22 cellular contexts compared by ENCODE assay signal in genomic region chr2:109557309-109557708, GRCh38. TPM values are rescaled to one million over a fixed set of nuclear protein-coding genes. Genes with fewer than 3 reads are reported as not detected.
A peak's percentile ranks its signal among the peaks of the same experiment; 100 is the strongest.
DNase-seq lines count a peak whose midpoint lies in the region; ATAC-seq, FAIRE-seq and TF ChIP-seq lines count a peak whose summit lies in the region.
"Had no signal": no experiment of that assay in that cellular context is flagged by ENCODE, and none has a peak within 500 bp of the region (broad histone marks: within the 10 kb centered on the region; RNA-seq: fewer than 3 reads in every experiment).

No MANE protein-coding gene starts in this region.

- CTCF ChIA-PET in PC-3 (lab: Charles Lee) = no interaction called here

- 48 to 70% methylated on average over 1 of the region's 1 CpG for WGBS in esophagus squamous epithelium, 2 donors
- WGBS in liver = 57% methylated on average over 1 of the region's 1 CpG

- FAIRE-seq in kidney (lab: Jason Lieb, UNC) = no peak
- FAIRE-seq: GM12878, GM19239, H54 had no signal

- H3F3A ChIP-seq in PC-3 (ENCODE audit: low read length, unreplicated experiment) = no peaks in the 10 kb centered on the region

- H3K27ac ChIP-seq in PC-3 (ENCODE audit: low read length) = peak overlapping the region; percentile 94
- H3K27ac ChIP-seq in esophagus squamous epithelium = peak overlapping the region in 3 of 4 donors; percentile 60 to 81 (median 81)
- no peak overlapping the region for H3K27ac ChIP-seq in liver (ENCODE audit: low read depth in 1 of 2, low read length in 2 of 2)
- no peak overlapping the region for H3K27ac ChIP-seq in kidney (ENCODE audit: low read depth in 2 of 2, low read length in 2 of 2)
- H3K27ac ChIP-seq: HL-60 had no signal

- H3K27me3 ChIP-seq in PC-3 (ENCODE audit: low read length) (no peaks in the 10 kb centered on the region), esophagus squamous epithelium (no peaks in the 10 kb centered on the region), liver (ENCODE audit: control insufficient read depth in 4 of 4, insufficient read depth in 4 of 4, low read length in 3 of 4) (no peaks in the 10 kb centered on the region)
- H3K27me3 ChIP-seq: BE2C had no signal

- intact Hi-C loops in PC-3 (cut with micrococcal nuclease) (no loop called here), esophagus squamous epithelium (cut with DNase I) (no loop called here), kidney (cut with DNase I) (no loop called here)

- 0 out of 2 replicates have a peak, but pooled peaks cover 5% of the 10 kb centered on the region for H3K36me3 ChIP-seq in PC-3 (ENCODE audit: low read depth, low read length)
- H3K36me3 ChIP-seq in esophagus squamous epithelium = peaks cover 0 to 45% (median under 1%) of the 10 kb centered on the region in 3 donors
- peaks cover 0 to 15% (median 7%) of the 10 kb centered on the region in 4 donors for H3K36me3 ChIP-seq in liver (ENCODE audit: control insufficient read depth in 4 of 4, insufficient read depth in 3 of 4, low read depth in 1 of 4, low read length in 3 of 4)
- H3K36me3 ChIP-seq in kidney (ENCODE audit: control insufficient read depth in 1 of 2, insufficient read depth in 2 of 2, low read length in 2 of 2) = peaks cover 0 to 5% of the 10 kb centered on the region in 2 donors
- H3K36me3 ChIP-seq: BE2C had no signal

- H3K79me2 ChIP-seq in PC-3 (ENCODE audit: low read length) = no peaks in the 10 kb centered on the region

- H3K4me1 ChIP-seq in PC-3 (ENCODE audit: insufficient read depth, low read length) (peaks cover 55% of the 10 kb centered on the region), esophagus squamous epithelium (peaks cover 3 to 59% (median 16%) of the 10 kb centered on the region in 3 donors), liver (ENCODE audit: control insufficient read depth in 4 of 4, insufficient read depth in 4 of 4, low read length in 3 of 4) (peaks cover 0 to 12% (median 3%) of the 10 kb centered on the region in 4 donors), kidney (ENCODE audit: control insufficient read depth in 1 of 2, insufficient read depth in 1 of 2, low read depth in 1 of 2, low read length in 2 of 2) (peaks cover 0 to 9% of the 10 kb centered on the region in 2 donors)
- H3K4me1 ChIP-seq: BE2C had no signal

- H3K9ac ChIP-seq in PC-3 (ENCODE audit: low read length) (peak overlapping the region; percentile 78; the same call in 1 of the 2 replicates), liver (ENCODE audit: low read depth in 1 of 2, low read length in 2 of 2) (no peak overlapping the region), kidney (ENCODE audit: low read length in 2 of 2) (no peak overlapping the region)

- no peaks in the 10 kb centered on the region for H3K9me2 ChIP-seq in PC-3 (replicated peaks; ENCODE audit: low read length)

- no peak overlapping the region for H2AFZ ChIP-seq in PC-3 (ENCODE audit: low read length)
- H2AFZ ChIP-seq: GM23338 had no signal

- H3K9me3 ChIP-seq in PC-3 (ENCODE audit: low read length) (no peaks in the 10 kb centered on the region), esophagus squamous epithelium (no peaks in the 10 kb centered on the region), liver (ENCODE audit: control insufficient read depth in 4 of 4, low read length in 3 of 4) (no peaks in the 10 kb centered on the region), kidney (ENCODE audit: control insufficient read depth in 1 of 2, low read length in 2 of 2) (no peaks in the 10 kb centered on the region)
- H3K9me3 ChIP-seq: BE2C had no signal

- H3K4me3 ChIP-seq in PC-3 (ENCODE audit: low read length) = no peak overlapping the region
- no peak overlapping the region for H3K4me3 ChIP-seq in esophagus squamous epithelium
- no peak overlapping the region for H3K4me3 ChIP-seq in liver (ENCODE audit: low read depth in 1 of 3, low read length in 3 of 3)
- H3K4me3 ChIP-seq in kidney (ENCODE audit: low read length in 2 of 2) = no peak overlapping the region
- H3K4me3 ChIP-seq: GM12878, GM23338 had no signal

- no TSS peak for BruUV-seq in PC-3 (replicated peaks; lab: Mats Ljungman, UMichigan)

- peak in 1 of 2 donors; percentile 9 for TF ChIP-seq RAD21 in liver (IDR thresholded peaks at IDR 0.05)

- no peak for TF ChIP-seq POLR2A in esophagus squamous epithelium (IDR thresholded peaks at IDR 0.05)

- POLR2A ChIA-PET in PC-3 (lab: Charles Lee; ENCODE audit: unreplicated experiment) = no interaction called here

- ATAC-seq in PC-3 (no peak), GM19452 (IDR thresholded peaks at IDR 0.05; ENCODE audit: unreplicated experiment) (no peak), GM21529 (IDR thresholded peaks at IDR 0.05; ENCODE audit: unreplicated experiment) (no peak)
- ATAC-seq: GM12878, GM23338 had no signal

- no peaks in the 10 kb centered on the region for H4K20me1 ChIP-seq in PC-3 (ENCODE audit: low read length)

- no peak for DNase-seq in PC-3
- DNase-seq in esophagus squamous epithelium (lab: John Stamatoyannopoulos, UW) = no peak
- no peak for DNase-seq in kidney
- DNase-seq: ACHN; BE2C; C1 segment of cervical spinal cord; CD4-positive, CD25-positive, alpha-beta regulatory T cell; CD8-positive, alpha-beta memory T cell; COR-L47; DMS 273 treated with DMSO at 0.1 percent for 48 hours; DND-41; EL; HCEC 1CT; IMR-90 had no signal

- no peak overlapping the region for H3K4me2 ChIP-seq in PC-3 (ENCODE audit: low read length)
- H3K4me2 ChIP-seq: GM23338 had no signal

- TF ChIP-seq CTCF in PC-3 (conservative IDR thresholded peaks at IDR 0.05; ENCODE audit: low read depth, low read length) (no peak), esophagus squamous epithelium (IDR thresholded peaks at IDR 0.05) (no peak), liver (IDR thresholded peaks at IDR 0.05; ENCODE audit: low read depth, low read length, missing input control) (no peak), kidney (IDR thresholded peaks at IDR 0.05; ENCODE audit: borderline replicate concordance, extremely low read depth, insufficient read depth) (no peak)

TF ChIP-seq in liver, 16 proteins besides CTCF, POLR2A, EP300 and RAD21 (continues in another document):
- TF ChIP-seq FOXA2 (IDR thresholded peaks at IDR 0.05) (no peak), FOXA1 (IDR thresholded peaks at IDR 0.05) (no peak), TAF1 (conservative IDR thresholded peaks at IDR 0.05) (no peak), EGR1 (IDR thresholded peaks at IDR 0.05; ENCODE audit: low read depth in 2 of 2) (no peak), GABPA (IDR thresholded peaks at IDR 0.05 in 1 of 2, conservative IDR thresholded peaks at IDR 0.05 in 1 of 2) (no peak), RXRA (IDR thresholded peaks at IDR 0.05) (peak; percentile 17 to 22), SP1 (IDR thresholded peaks at IDR 0.05) (peak; percentile 46), HNF4G (IDR thresholded peaks at IDR 0.05) (peak; percentile 37), HNF4A (conservative IDR thresholded peaks at IDR 0.05) (peak; percentile 88 to 89), NR2F2 (IDR thresholded peaks at IDR 0.05) (no peak), JUND (IDR thresholded peaks at IDR 0.05) (no peak), YY1 (IDR thresholded peaks at IDR 0.05) (peak; percentile 29)
- TF ChIP-seq, protein P1, sequence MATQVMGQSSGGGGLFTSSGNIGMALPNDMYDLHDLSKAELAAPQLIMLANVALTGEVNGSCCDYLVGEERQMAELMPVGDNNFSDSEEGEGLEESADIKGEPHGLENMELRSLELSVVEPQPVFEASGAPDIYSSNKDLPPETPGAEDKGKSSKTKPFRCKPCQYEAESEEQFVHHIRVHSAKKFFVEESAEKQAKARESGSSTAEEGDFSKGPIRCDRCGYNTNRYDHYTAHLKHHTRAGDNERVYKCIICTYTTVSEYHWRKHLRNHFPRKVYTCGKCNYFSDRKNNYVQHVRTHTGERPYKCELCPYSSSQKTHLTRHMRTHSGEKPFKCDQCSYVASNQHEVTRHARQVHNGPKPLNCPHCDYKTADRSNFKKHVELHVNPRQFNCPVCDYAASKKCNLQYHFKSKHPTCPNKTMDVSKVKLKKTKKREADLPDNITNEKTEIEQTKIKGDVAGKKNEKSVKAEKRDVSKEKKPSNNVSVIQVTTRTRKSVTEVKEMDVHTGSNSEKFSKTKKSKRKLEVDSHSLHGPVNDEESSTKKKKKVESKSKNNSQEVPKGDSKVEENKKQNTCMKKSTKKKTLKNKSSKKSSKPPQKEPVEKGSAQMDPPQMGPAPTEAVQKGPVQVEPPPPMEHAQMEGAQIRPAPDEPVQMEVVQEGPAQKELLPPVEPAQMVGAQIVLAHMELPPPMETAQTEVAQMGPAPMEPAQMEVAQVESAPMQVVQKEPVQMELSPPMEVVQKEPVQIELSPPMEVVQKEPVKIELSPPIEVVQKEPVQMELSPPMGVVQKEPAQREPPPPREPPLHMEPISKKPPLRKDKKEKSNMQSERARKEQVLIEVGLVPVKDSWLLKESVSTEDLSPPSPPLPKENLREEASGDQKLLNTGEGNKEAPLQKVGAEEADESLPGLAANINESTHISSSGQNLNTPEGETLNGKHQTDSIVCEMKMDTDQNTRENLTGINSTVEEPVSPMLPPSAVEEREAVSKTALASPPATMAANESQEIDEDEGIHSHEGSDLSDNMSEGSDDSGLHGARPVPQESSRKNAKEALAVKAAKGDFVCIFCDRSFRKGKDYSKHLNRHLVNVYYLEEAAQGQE (IDR thresholded peaks at IDR 0.05) = no peak
- TF ChIP-seq, protein P2, sequence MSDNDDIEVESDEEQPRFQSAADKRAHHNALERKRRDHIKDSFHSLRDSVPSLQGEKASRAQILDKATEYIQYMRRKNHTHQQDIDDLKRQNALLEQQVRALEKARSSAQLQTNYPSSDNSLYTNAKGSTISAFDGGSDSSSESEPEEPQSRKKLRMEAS (IDR thresholded peaks at IDR 0.05) = no peak
- TF ChIP-seq, protein P3, sequence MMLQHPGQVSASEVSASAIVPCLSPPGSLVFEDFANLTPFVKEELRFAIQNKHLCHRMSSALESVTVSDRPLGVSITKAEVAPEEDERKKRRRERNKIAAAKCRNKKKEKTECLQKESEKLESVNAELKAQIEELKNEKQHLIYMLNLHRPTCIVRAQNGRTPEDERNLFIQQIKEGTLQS (IDR thresholded peaks at IDR 0.05) = no peak

RNA-seq across cellular contexts. Expression of gene SEPTIN10, which starts 56.5 kb away (rescaled TPM):
- total RNA-seq in PC-3 (2014; rRNA removed) = 22.1 and 36.1 TPM in 2 replicates
- 100 to 1,000 TPM in 1 of 4 donors, 10 to 100 TPM in 3; 83.6 to 132 (median 86.4) TPM for total RNA-seq in esophagus squamous epithelium
- total RNA-seq in liver = 10 to 100 TPM; 19.8 to 35.9 TPM
- polyA plus RNA-seq in liver = 10 to 100 TPM; 19.6 to 20.5 TPM
- 80.7 TPM for total RNA-seq in kidney
- polyA plus RNA-seq in kidney (ENCODE audit: insufficient read depth, low read depth, low replicate concordance) = 20.8 TPM

RNA-seq across cellular contexts. Expression of gene SOWAHC, which starts 56.9 kb away (rescaled TPM):
- total RNA-seq in PC-3 (2014; rRNA removed) = 27.4 and 41.1 TPM in 2 replicates
- total RNA-seq in esophagus squamous epithelium = 10 to 100 TPM; 47.9 to 87.9 (median 69.7) TPM
- 10 to 100 TPM in 1 of 2 donors, 1 to 10 TPM in 1; 8.5 to 16.9 TPM for total RNA-seq in liver
- 1 to 10 TPM; 7.0 to 9.8 TPM for polyA plus RNA-seq in liver
- 11.8 TPM for total RNA-seq in kidney
- polyA plus RNA-seq in kidney (ENCODE audit: insufficient read depth, low read depth, low replicate concordance) = 7.5 TPM

Comparison
In these comparisons a context has a peak if more than half of its experiments do, and no peak if none do; other contexts are left out.
1. H3K27ac ChIP-seq: peak in PC-3 (single experiment) and esophagus squamous epithelium (3 of 4); none in liver (0 of 2) and kidney (0 of 2).